ENCODE assay signal across 8 cellular contexts in the genomic region with DNA sequence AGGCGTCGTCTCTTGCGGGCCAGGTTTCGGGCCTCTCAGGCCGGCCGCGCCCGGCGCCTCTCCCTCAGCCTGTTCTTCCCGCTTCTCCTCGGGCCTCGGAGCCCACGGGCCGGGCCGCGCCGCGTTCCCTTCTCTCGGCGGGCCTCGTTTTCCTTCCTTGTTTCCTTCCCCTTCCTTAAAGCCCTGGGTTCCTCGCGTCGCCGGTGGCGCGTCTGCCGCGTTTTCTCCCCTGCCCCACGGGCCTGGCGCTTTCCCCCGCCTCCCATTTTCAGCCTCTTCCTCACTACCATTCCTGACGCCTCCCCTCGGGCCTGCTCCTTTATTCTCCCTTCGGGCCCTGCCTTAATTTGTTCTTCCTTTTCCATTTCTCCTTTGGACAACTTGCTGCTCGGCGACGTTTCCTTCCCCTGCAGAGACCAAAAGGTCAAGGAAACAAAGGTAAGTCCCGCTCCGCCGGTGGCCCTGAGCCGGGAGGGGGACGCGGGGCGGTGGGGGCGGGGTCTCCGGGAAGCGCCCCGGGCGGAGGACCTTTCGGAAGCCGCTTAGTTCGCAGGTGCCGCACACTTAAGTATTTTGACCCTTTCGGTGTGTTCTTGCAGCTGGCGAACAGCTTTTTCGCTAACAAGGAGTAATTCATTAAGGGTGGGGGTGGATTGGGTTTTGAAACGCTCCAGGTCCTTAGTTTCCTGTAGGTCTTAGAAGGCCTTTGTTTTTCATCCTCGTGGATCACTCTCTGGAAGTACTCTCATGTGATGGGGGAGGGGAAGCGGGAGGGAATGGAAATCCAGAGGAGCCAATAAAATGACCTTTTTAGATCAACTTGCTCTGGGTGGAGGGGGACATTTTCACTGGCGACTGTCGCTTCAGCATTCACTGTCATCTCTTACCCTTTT.
DNase-seq lines count a peak whose midpoint lies in the region; ATAC-seq lines count a peak whose summit lies in the region.

No MANE protein-coding gene starts in this region.

- DNase-seq in NCI-H2171 (lab: John Stamatoyannopoulos, UW), result peak; percentile 60
- peak; percentile 26 to 27 for DNase-seq in activated CD4-positive, alpha-beta T cell treated with anti-CD3 and anti-CD28 coated beads, Interleukin-2, amount 50 U/mL, for 4 hours
- peak; percentile 85 for DNase-seq in ecto neural progenitor cell (ENCODE audit: low spot score)
- peak in 1 of 2 donors; percentile 6 for DNase-seq in memory B cell (ENCODE audit: low spot score in 2 of 2)
- DNase-seq in stimulated activated CD8-positive, alpha-beta memory T cell treated with anti-CD3 and anti-CD28 coated beads, Interleukin-15, amount 100 ng/mL, for 24 hours (ENCODE audit: low read depth), result peak; percentile 35
- no peak for DNase-seq in NCI-H1048 (lab: John Stamatoyannopoulos, UW)

- H3K27ac Mint-ChIP-seq in memory B cell, result peak overlapping the region; percentile 89

- peak overlapping the region; percentile 92 for H3K4me3 Mint-ChIP-seq in memory B cell

- peak overlapping the region; percentile 95 for H3K4me3 ChIP-seq in GM08714 (ENCODE audit: low read length)

- H3K36me3 Mint-ChIP-seq in memory B cell, result peaks cover 7% of the 10 kb centered on the region

- H3K4me1 Mint-ChIP-seq in memory B cell, result peaks cover 15% of the 10 kb centered on the region

- no peaks in the 10 kb centered on the region for H3K9me3 Mint-ChIP-seq in memory B cell

- ATAC-seq in HG02840 (IDR thresholded peaks at IDR 0.05; ENCODE audit: low FRiP score, unreplicated experiment) (peak; percentile 18), memory B cell (ENCODE audit: low read depth) (no peak)

- no peaks in the 10 kb centered on the region for H3K27me3 Mint-ChIP-seq in memory B cell
